Comparison of ENCODE assay signal across 13 cellular contexts in the genomic region with DNA sequence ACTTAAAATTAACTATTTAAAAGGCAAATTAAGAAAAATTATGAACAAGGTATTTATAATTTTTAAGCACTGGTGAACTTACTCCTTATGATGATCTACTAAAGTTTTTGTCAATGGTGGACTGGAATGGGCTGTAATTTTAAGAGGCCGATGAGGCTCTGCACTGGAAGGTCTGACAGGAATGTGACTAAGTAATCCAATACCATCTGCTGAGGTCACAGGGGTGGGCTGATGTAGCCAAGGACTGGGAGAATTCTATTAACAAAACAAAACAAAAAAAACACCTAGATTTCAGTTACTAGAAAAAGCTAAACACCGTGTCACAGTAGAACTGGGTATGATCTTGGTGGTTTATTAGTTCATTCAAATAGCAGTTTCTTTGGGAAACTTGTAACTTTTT.
DNase-seq lines count a peak whose midpoint lies in the region; ATAC-seq and TF ChIP-seq lines count a peak whose summit lies in the region.
"Had no signal": no experiment of that assay in that cellular context is flagged by ENCODE, and none has a peak within 500 bp of the region (broad histone marks: within the 10 kb centered on the region; RNA-seq: fewer than 3 reads in every experiment).

No MANE protein-coding gene starts in this region.

- H2BK120ac ChIP-seq in mesenchymal stem cell (ENCODE audit: low read depth, low read length) = no peak overlapping the region

- H3K36me3 Mint-ChIP-seq in chondrocyte (ENCODE audit: low read depth) = peaks cover 29% of the 10 kb centered on the region

- no peak overlapping the region for H2BK5ac ChIP-seq in mesenchymal stem cell (ENCODE audit: low read depth, low read length, poor library complexity, severe bottlenecking)

- H3K27ac ChIP-seq in HUES48 (ENCODE audit: low read depth, low read length) (peak overlapping the region; percentile 31), mesenchymal stem cell (ENCODE audit: low read length, poor library complexity, severe bottlenecking) (no peak overlapping the region)

- no peak for TF ChIP-seq CTCF in chondrocyte (IDR thresholded peaks at IDR 0.05)

- H3K9me3 ChIP-seq in HUES48 (ENCODE audit: control insufficient read depth, insufficient read depth, low read length) = no peaks in the 10 kb centered on the region
- no peaks in the 10 kb centered on the region for H3K9me3 ChIP-seq in mesenchymal stem cell (ENCODE audit: control insufficient read depth, low read length)
- H3K9me3 ChIP-seq: MG63 had no signal

- H3K4ac ChIP-seq in mesenchymal stem cell (ENCODE audit: low read depth in 1 of 2, low read length in 2 of 2) = no peak overlapping the region

- no peak overlapping the region for H3K18ac ChIP-seq in mesenchymal stem cell (ENCODE audit: low read depth in 1 of 2, low read length in 2 of 2)

- H2BK12ac ChIP-seq in mesenchymal stem cell (ENCODE audit: low read length in 2 of 2) = no peak overlapping the region

- H3K4me1 ChIP-seq in HUES48 (ENCODE audit: control insufficient read depth, insufficient read depth, low read length) (peaks cover 69% of the 10 kb centered on the region), mesenchymal stem cell (ENCODE audit: control insufficient read depth, insufficient read depth, low read depth, low read length) (peaks cover 2% of the 10 kb centered on the region)

- peaks cover 97% of the 10 kb centered on the region for H3K36me3 ChIP-seq in HUES48 (ENCODE audit: control insufficient read depth, insufficient read depth, low read length)
- peaks cover 7 to 62% of the 10 kb centered on the region in 2 experiments for H3K36me3 ChIP-seq in mesenchymal stem cell (ENCODE audit: control insufficient read depth in 1 of 2, insufficient read depth in 2 of 2, low read depth in 1 of 2, low read length in 2 of 2)

- H3K27me3 ChIP-seq in HUES48 (ENCODE audit: control insufficient read depth, insufficient read depth, low read length) (no peaks in the 10 kb centered on the region), mesenchymal stem cell (ENCODE audit: control insufficient read depth in 1 of 2, insufficient read depth in 1 of 2, low read length in 2 of 2) (no peaks in the 10 kb centered on the region)
- H3K27me3 ChIP-seq: MG63 had no signal

- no peak overlapping the region for H3K4me2 ChIP-seq in mesenchymal stem cell (ENCODE audit: low read length, poor library complexity, severe bottlenecking)

- no peak overlapping the region for H3K9ac ChIP-seq in HUES48 (ENCODE audit: low read depth, low read length)
- H3K9ac ChIP-seq in mesenchymal stem cell (ENCODE audit: low read length) = peak overlapping the region; percentile 13

- WGBS in mesenchymal stem cell = 0% methylated on average over 1 of the region's 2 CpGs

- peaks cover 61% of the 10 kb centered on the region for H3K4me1 Mint-ChIP-seq in chondrocyte (ENCODE audit: low read depth)

- ATAC-seq in left ventricle myocardium superior = no peak

- H3K23ac ChIP-seq in mesenchymal stem cell (ENCODE audit: low read length in 2 of 2) = no peak overlapping the region

- H4K91ac ChIP-seq in mesenchymal stem cell (ENCODE audit: low read length) = no peak overlapping the region

- H3K27me3 Mint-ChIP-seq in chondrocyte (ENCODE audit: low read depth) = no peaks in the 10 kb centered on the region
- H3K27me3 Mint-ChIP-seq: CD4-positive, CD25-positive, alpha-beta regulatory T cell; naive B cell had no signal

- H3K14ac ChIP-seq in mesenchymal stem cell (ENCODE audit: low read length in 2 of 2) = no peak overlapping the region

- peak; percentile 23 for DNase-seq in Daoy (ENCODE audit: low read depth)
- DNase-seq in chondrocyte (ENCODE audit: low spot score) = no peak
- peak; percentile 45 for DNase-seq in mesenchymal stem cell
- no peak for DNase-seq in NOMO-1 treated with dmso at 0.1 percent for 144 hours (lab: John Stamatoyannopoulos, UW; ENCODE audit: unreplicated experiment)
- no peak for DNase-seq in NCI-H1694 (lab: John Stamatoyannopoulos, UW)
- no peak for DNase-seq in NCI-H187 (lab: John Stamatoyannopoulos, UW)
- no peak for DNase-seq in left ventricle myocardium superior
- DNase-seq: CD4-positive, CD25-positive, alpha-beta regulatory T cell; MG63; naive B cell; NCI-H446 treated with DMSO at 0.1 percent for 48 hours; stimulated activated CD8-positive, alpha-beta memory T cell treated with anti-CD3 and anti-CD28 coated beads, Interleukin-4, amount 100 ng/mL, for 48 hours had no signal

- no peaks in the 10 kb centered on the region for H3K9me3 Mint-ChIP-seq in chondrocyte (ENCODE audit: low read depth)
- H3K9me3 Mint-ChIP-seq: CD4-positive, CD25-positive, alpha-beta regulatory T cell had no signal

- intact Hi-C loops in left ventricle myocardium superior (cut with micrococcal nuclease) = no loop called here

- H2AFZ ChIP-seq in mesenchymal stem cell (ENCODE audit: low read depth, low read length) = no peak overlapping the region

- peaks cover 5% of the 10 kb centered on the region for H3K79me1 ChIP-seq in mesenchymal stem cell (replicated peaks; ENCODE audit: low read length, poor library complexity, severe bottlenecking)

- H3K4me3 ChIP-seq in HUES48 (ENCODE audit: low read depth, low read length) = no peak overlapping the region; the same call in 1 of the 2 replicates
- H3K4me3 ChIP-seq in mesenchymal stem cell (ENCODE audit: insufficient read depth in 1 of 2, low read depth in 1 of 2, low read length in 2 of 2) = no peak overlapping the region
- H3K4me3 ChIP-seq: MG63 had no signal

- no peak overlapping the region for H2AK5ac ChIP-seq in mesenchymal stem cell (ENCODE audit: low read length, severe bottlenecking)

- H3K4me3 Mint-ChIP-seq in chondrocyte (ENCODE audit: unreplicated experiment) = no peak overlapping the region
- H3K4me3 Mint-ChIP-seq: CD4-positive, CD25-positive, alpha-beta regulatory T cell; naive B cell had no signal

- H4K8ac ChIP-seq in mesenchymal stem cell (ENCODE audit: low read length) = no peak overlapping the region

- H2BK15ac ChIP-seq in mesenchymal stem cell (ENCODE audit: low read depth, poor library complexity, severe bottlenecking) = no peak overlapping the region

- H3K27ac Mint-ChIP-seq in chondrocyte (ENCODE audit: unreplicated experiment) = peak overlapping the region; percentile 76

Comparison
In these comparisons a context has a peak if more than half of its experiments do, and no peak if none do; other contexts are left out.
1. DNase-seq: peak in Daoy (single experiment) and mesenchymal stem cell (single experiment); none in chondrocyte (single experiment), NOMO-1 treated with dmso at 0.1 percent for 144 hours (single experiment), NCI-H1694 (single experiment), NCI-H187 (0 of 2) and left ventricle myocardium superior (single experiment).